ENCODE assay signal across 26 cellular contexts in the genomic region with DNA sequence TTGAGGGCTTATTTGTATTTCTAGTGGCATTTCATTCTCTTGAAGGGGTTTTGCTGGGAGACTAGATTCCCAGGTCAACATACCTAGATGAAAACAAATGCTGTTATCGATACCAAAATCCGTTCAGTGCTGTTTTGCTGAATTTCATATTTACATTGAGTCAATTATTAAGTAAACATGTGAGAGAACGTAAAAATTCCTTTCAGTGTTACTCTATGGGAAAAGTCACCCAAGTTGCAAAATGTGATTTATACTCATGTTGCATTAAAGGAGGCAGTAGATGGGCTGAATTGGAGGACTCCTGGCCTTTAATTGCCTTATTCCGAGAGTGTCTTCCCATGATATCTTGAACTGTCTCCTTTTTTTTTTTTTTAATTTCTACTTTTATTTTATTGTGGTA.
DNase-seq lines count a peak whose midpoint lies in the region; ATAC-seq, FAIRE-seq and TF ChIP-seq lines count a peak whose summit lies in the region.
"Had no signal": no experiment of that assay in that cellular context is flagged by ENCODE, and none has a peak within 500 bp of the region (broad histone marks: within the 10 kb centered on the region; RNA-seq: fewer than 3 reads in every experiment).

No MANE protein-coding gene starts in this region.

- H3K4me3 ChIP-seq in PC-3 (ENCODE audit: low read length) = no peak overlapping the region
- H3K4me3 ChIP-seq in bronchial epithelial cell (ENCODE audit: low read depth, low read length) = no peak overlapping the region
- no peak overlapping the region for H3K4me3 ChIP-seq in tibial nerve
- H3K4me3 ChIP-seq: BLaER1, GM12878 had no signal

- H3K27me3 ChIP-seq in PC-3 (ENCODE audit: low read length) = no peaks in the 10 kb centered on the region
- no peaks in the 10 kb centered on the region for H3K27me3 ChIP-seq in bronchial epithelial cell (ENCODE audit: control insufficient read depth, insufficient read depth, low read length)
- H3K27me3 ChIP-seq in tibial nerve = no peaks in the 10 kb centered on the region
- H3K27me3 ChIP-seq: BE2C, BLaER1 had no signal

- peak; percentile 12 for DNase-seq in SIG-M5 treated with dmso at 0.1 percent for 504 hours (lab: John Stamatoyannopoulos, UW; ENCODE audit: unreplicated experiment)
- DNase-seq in SIG-M5 (lab: John Stamatoyannopoulos, UW) = no peak
- DNase-seq in PC-3 = peak; percentile 78
- peak; percentile 18 for DNase-seq in bronchial epithelial cell (ENCODE audit: low read depth)
- DNase-seq in tibial nerve (ENCODE audit: low spot score in 2 of 2) = no peak
- DNase-seq: 8988T; ACHN; BE2C; C1 segment of cervical spinal cord; CD4-positive, alpha-beta memory T cell; CD4-positive, CD25-positive, alpha-beta regulatory T cell; CD8-positive, alpha-beta memory T cell; COR-L47; DMS 273 treated with DMSO at 0.1 percent for 48 hours; DMS153; DMS53; DMS79; DND-41; EL; GDM1 had no signal

- peak overlapping the region; percentile 15 for H3K4me2 ChIP-seq in PC-3 (ENCODE audit: low read length)
- H3K4me2 ChIP-seq: BLaER1 had no signal

- ATAC-seq in PC-3 (peak; percentile 62), GM19351 (IDR thresholded peaks at IDR 0.05; ENCODE audit: unreplicated experiment) (no peak)
- ATAC-seq: GM12878 had no signal

- no peaks in the 10 kb centered on the region for H3K9me2 ChIP-seq in PC-3 (replicated peaks; ENCODE audit: low read length)

- BruUV-seq in PC-3 (replicated peaks; lab: Mats Ljungman, UMichigan) = no TSS peak

- no peaks in the 10 kb centered on the region for H3F3A ChIP-seq in PC-3 (ENCODE audit: low read length, unreplicated experiment)

- TF ChIP-seq CTCF in PC-3 (conservative IDR thresholded peaks at IDR 0.05; ENCODE audit: low read depth, low read length) (no peak), bronchial epithelial cell (IDR thresholded peaks at IDR 0.05; ENCODE audit: insufficient read depth, low read length, severe bottlenecking) (no peak), tibial nerve (IDR thresholded peaks at IDR 0.05) (no peak)

- H4K20me1 ChIP-seq in PC-3 (ENCODE audit: low read length) = no peaks in the 10 kb centered on the region
- H4K20me1 ChIP-seq: BLaER1 had no signal

- 88 to 92% methylated on average over 4 of the region's 4 CpGs for WGBS in tibial nerve, 2 donors

- CTCF ChIA-PET in PC-3 (lab: Charles Lee) = no interaction called here

- H3K36me3 ChIP-seq in PC-3 (ENCODE audit: low read depth, low read length) = no peaks in the 10 kb centered on the region
- no peaks in the 10 kb centered on the region for H3K36me3 ChIP-seq in bronchial epithelial cell (ENCODE audit: control insufficient read depth, insufficient read depth, low read length)
- peaks cover 0 to 5% (median 0%) of the 10 kb centered on the region in 3 donors for H3K36me3 ChIP-seq in tibial nerve
- H3K36me3 ChIP-seq: BE2C, BLaER1 had no signal

- no peaks in the 10 kb centered on the region for H3K79me2 ChIP-seq in PC-3 (ENCODE audit: low read length)

- TF ChIP-seq POLR2A in tibial nerve (IDR thresholded peaks at IDR 0.05) = no peak

- peaks cover 29% of the 10 kb centered on the region for H3K4me1 ChIP-seq in PC-3 (ENCODE audit: insufficient read depth, low read length)
- peaks cover 0 to 29% (median 3%) of the 10 kb centered on the region in 4 donors for H3K4me1 ChIP-seq in tibial nerve
- H3K4me1 ChIP-seq: BE2C, BLaER1 had no signal

- intact Hi-C loops in PC-3 (cut with micrococcal nuclease) = no loop called here

- 0 out of 2 replicates have a peak, but pooled peaks cover 4% of the 10 kb centered on the region for H3K9me3 ChIP-seq in PC-3 (ENCODE audit: low read length)
- H3K9me3 ChIP-seq in tibial nerve = no peaks in the 10 kb centered on the region
- H3K9me3 ChIP-seq: BE2C, BLaER1 had no signal

- POLR2A ChIA-PET in PC-3 (lab: Charles Lee; ENCODE audit: unreplicated experiment) = no interaction called here

- peak overlapping the region; percentile 13; the same call in 1 of the 2 replicates for H2AFZ ChIP-seq in PC-3 (ENCODE audit: low read length)

- FAIRE-seq in bronchial epithelial cell (lab: Jason Lieb, UNC) = no peak
- FAIRE-seq: A204.1, GM12878, GM12892, GM18507 had no signal

- TF ChIP-seq EP300 in tibial nerve (IDR thresholded peaks at IDR 0.05) = no peak

- peak overlapping the region; percentile 76 for H3K27ac ChIP-seq in PC-3 (ENCODE audit: low read length)
- H3K27ac ChIP-seq in tibial nerve = no peak overlapping the region
- H3K27ac ChIP-seq: BLaER1 had no signal

- peak overlapping the region; percentile 50 for H3K9ac ChIP-seq in PC-3 (ENCODE audit: low read length)
- H3K9ac ChIP-seq: BLaER1 had no signal

Comparison
In these comparisons a context has a peak if more than half of its experiments do, and no peak if none do; other contexts are left out.
1. DNase-seq: peak in SIG-M5 treated with dmso at 0.1 percent for 504 hours (single experiment), PC-3 (single experiment) and bronchial epithelial cell (single experiment); none in SIG-M5 (single experiment) and tibial nerve (0 of 2).